Comparison of ENCODE assay signal across 8 cellular contexts in the genomic region with DNA sequence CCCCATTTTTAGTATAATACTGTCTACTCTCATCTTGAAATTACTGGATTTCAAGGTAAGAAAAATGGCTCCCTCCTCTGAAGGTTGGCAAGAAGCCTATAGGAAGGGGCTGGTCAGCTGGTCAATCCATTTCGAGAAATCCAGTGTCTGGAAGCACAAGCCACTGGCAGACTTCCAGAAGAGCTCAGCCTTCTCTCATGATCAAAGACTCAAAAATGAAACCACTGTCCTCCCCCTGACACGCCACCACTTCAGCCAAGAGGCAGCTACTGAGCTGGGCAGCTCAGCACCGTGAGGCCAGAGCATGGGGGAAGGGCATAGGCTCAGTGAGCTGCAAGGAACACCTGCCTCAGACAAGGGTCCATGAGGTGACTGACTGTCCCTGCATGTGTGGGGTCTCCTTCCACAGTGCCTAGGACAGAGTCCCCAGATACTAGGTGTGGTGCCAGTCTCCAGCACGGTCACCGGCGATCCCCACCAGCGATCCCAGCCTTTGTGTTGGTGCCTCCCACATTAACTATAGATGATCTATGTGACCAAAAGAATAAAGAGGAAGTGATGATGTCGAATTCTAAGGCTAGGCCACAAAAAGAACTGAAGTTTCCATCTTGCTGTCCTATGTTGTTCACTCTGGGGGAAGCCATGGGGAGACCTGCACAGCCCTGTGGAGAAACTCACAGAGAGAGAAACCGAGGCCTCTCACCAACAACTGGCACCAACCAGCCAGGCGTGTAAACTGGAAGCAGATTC.
DNase-seq lines count a peak whose midpoint lies in the region; ATAC-seq, FAIRE-seq and TF ChIP-seq lines count a peak whose summit lies in the region.

No MANE protein-coding gene starts in this region.

- no peaks in the 10 kb centered on the region for H3K9me2 ChIP-seq in MM.1S (replicated peaks; ENCODE audit: insufficient read depth, low read length)

- DNase-seq in adipocyte (ENCODE audit: low read depth) (peak; percentile 6), right cardiac atrium (peak; percentile 59 to 73 (median 71)), spleen (no peak), GM19239 (ENCODE audit: insufficient read length, low spot score) (no peak), WTC11 (ENCODE audit: low spot score) (no peak), MM.1S (no peak), mesenteric fat pad (ENCODE audit: low spot score) (no peak)

- CTCF ChIA-PET in WTC11 (lab: Charles Lee) = interaction anchor here (0.7 to 2.4 kb wide), 3 partner anchors 29 to 287 kb away, joined by 3 to 7 read pairs (median 3); no protein-coding TSS in a partner anchor

- H3K27me3 Mint-ChIP-seq in WTC11 (ENCODE audit: low read depth) = no peaks in the 10 kb centered on the region; the same call in 1 of the 2 replicates

- no peak overlapping the region for H3K4me3 Mint-ChIP-seq in WTC11

- H3K4me1 ChIP-seq in adipocyte (ENCODE audit: control insufficient read depth, insufficient read depth, low read length) (peaks cover 43% of the 10 kb centered on the region), right cardiac atrium (ENCODE audit: control insufficient read depth, insufficient read depth, low read length) (peaks cover 22% of the 10 kb centered on the region), spleen (peaks cover 0 to 27% (median 11%) of the 10 kb centered on the region in 6 donors), MM.1S (ENCODE audit: low read length) (no peaks in the 10 kb centered on the region)

- H3K4me2 ChIP-seq in MM.1S (ENCODE audit: low read depth, low read length) = no peak overlapping the region

- H3K36me3 ChIP-seq in adipocyte (ENCODE audit: control insufficient read depth, insufficient read depth, low read length, severe bottlenecking) (no peaks in the 10 kb centered on the region), spleen (no peaks in the 10 kb centered on the region), MM.1S (replicated peaks; ENCODE audit: insufficient read depth, low read length) (no peaks in the 10 kb centered on the region)

- H3K9ac ChIP-seq in adipocyte (ENCODE audit: low read length) (peak overlapping the region; percentile 35), MM.1S (ENCODE audit: low read length) (no peak overlapping the region)

- H4K20me1 ChIP-seq in MM.1S (ENCODE audit: insufficient read depth, low read length) = no peaks in the 10 kb centered on the region

- WGBS in right cardiac atrium = 66% methylated on average over 10 of the region's 10 CpGs
- whole genome bisulfite sequencing in spleen, 5 donors = 70 to 79% (median 75%) methylated on average over 9 to 10 of the region's 10 CpGs

- H3K9me3 ChIP-seq in adipocyte (ENCODE audit: control insufficient read depth, low read length) (no peaks in the 10 kb centered on the region), right cardiac atrium (ENCODE audit: control insufficient read depth, low read length) (no peaks in the 10 kb centered on the region), spleen (no peaks in the 10 kb centered on the region), MM.1S (replicated peaks; ENCODE audit: insufficient read depth, low read length) (no peaks in the 10 kb centered on the region)

- ATAC-seq in HG02678 (IDR thresholded peaks at IDR 0.05; ENCODE audit: unreplicated experiment) (peak; percentile 33), right cardiac atrium (peak; percentile 34 to 64), WTC11 (no peak)

- H3K36me3 Mint-ChIP-seq in WTC11 = no peaks in the 10 kb centered on the region

- no peaks in the 10 kb centered on the region for H3K9me3 Mint-ChIP-seq in WTC11

- FAIRE-seq in GM19239 (lab: Jason Lieb, UNC) = no peak

- intact Hi-C loops in right cardiac atrium (cut with DNase I) = no loop called here
- intact Hi-C loops in spleen (cut with DNase I; ENCODE audit: low total_unique reads) = no loop called here

- H3K79me2 ChIP-seq in MM.1S (ENCODE audit: low read length) = no peaks in the 10 kb centered on the region

- H3K4me1 Mint-ChIP-seq in WTC11 = peaks cover 24% of the 10 kb centered on the region

- H2AFZ ChIP-seq in MM.1S (ENCODE audit: low read length) = no peak overlapping the region

- no peaks in the 10 kb centered on the region for H3F3A ChIP-seq in MM.1S (ENCODE audit: insufficient read depth, low read length)

- POLR2A ChIA-PET in WTC11 (lab: Charles Lee) = interaction anchor here (0.6 kb wide), 1 partner anchor 17 kb away, joined by 3 read pairs; no protein-coding TSS in a partner anchor

- H3K4me3 ChIP-seq in adipocyte (ENCODE audit: low read length) (peak overlapping the region; percentile 19), right cardiac atrium (ENCODE audit: low read length) (no peak overlapping the region), spleen (no peak overlapping the region), MM.1S (ENCODE audit: low read length) (no peak overlapping the region)

- H3K27ac Mint-ChIP-seq in WTC11 = no peak overlapping the region

- TF ChIP-seq CTCF in spleen (IDR thresholded peaks at IDR 0.05 in 8 of 11, conservative IDR thresholded peaks at IDR 0.05 in 3 of 11) (no peak), WTC11 (IDR thresholded peaks at IDR 0.05) (no peak), MM.1S (IDR thresholded peaks at IDR 0.05; ENCODE audit: low read length) (no peak)

- peak overlapping the region; percentile 50 for H3K27ac ChIP-seq in right cardiac atrium (ENCODE audit: low read length)
- H3K27ac ChIP-seq in spleen = peak overlapping the region in 6 of 8 donors; percentile 7 to 63 (median 48)
- no peak overlapping the region for H3K27ac ChIP-seq in MM.1S (ENCODE audit: low read length)

- H3K27me3 ChIP-seq in adipocyte (replicated peaks; ENCODE audit: control insufficient read depth, insufficient read depth, low read length) (no peaks in the 10 kb centered on the region), right cardiac atrium (ENCODE audit: control insufficient read depth, insufficient read depth) (no peaks in the 10 kb centered on the region), spleen (replicated peaks in 1 of 7) (no peaks in the 10 kb centered on the region), MM.1S (replicated peaks; ENCODE audit: insufficient read depth, low read length) (no peaks in the 10 kb centered on the region)

- no peak for TF ChIP-seq POLR2A in spleen (IDR thresholded peaks at IDR 0.05)

TF ChIP-seq in WTC11, 78 proteins besides CTCF, POLR2A, EP300 and RAD21 (continues in another document):
- TF ChIP-seq, protein P1, sequence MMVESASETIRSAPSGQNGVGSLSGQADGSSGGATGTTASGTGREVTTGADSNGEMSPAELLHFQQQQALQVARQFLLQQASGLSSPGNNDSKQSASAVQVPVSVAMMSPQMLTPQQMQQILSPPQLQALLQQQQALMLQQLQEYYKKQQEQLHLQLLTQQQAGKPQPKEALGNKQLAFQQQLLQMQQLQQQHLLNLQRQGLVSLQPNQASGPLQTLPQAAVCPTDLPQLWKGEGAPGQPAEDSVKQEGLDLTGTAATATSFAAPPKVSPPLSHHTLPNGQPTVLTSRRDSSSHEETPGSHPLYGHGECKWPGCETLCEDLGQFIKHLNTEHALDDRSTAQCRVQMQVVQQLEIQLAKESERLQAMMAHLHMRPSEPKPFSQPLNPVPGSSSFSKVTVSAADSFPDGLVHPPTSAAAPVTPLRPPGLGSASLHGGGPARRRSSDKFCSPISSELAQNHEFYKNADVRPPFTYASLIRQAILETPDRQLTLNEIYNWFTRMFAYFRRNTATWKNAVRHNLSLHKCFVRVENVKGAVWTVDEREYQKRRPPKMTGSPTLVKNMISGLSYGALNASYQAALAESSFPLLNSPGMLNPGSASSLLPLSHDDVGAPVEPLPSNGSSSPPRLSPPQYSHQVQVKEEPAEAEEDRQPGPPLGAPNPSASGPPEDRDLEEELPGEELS (CRISPR knock-in tag; IDR thresholded peaks at IDR 0.05) = no peak
- TF ChIP-seq NFATC4 (CRISPR knock-in tag; IDR thresholded peaks at IDR 0.05) (no peak), OVOL2 (CRISPR knock-in tag; IDR thresholded peaks at IDR 0.05; ENCODE audit: borderline replicate concordance) (no peak), ZNF138 (CRISPR knock-in tag; conservative IDR thresholded peaks at IDR 0.05) (no peak), JUN (CRISPR knock-in tag; IDR thresholded peaks at IDR 0.05) (no peak), CREB1 (CRISPR knock-in tag; IDR thresholded peaks at IDR 0.05) (no peak), ATF1 (CRISPR knock-in tag; IDR thresholded peaks at IDR 0.05) (no peak), E2F5 (CRISPR knock-in tag; IDR thresholded peaks at IDR 0.05) (no peak)
- TF ChIP-seq, protein P2, sequence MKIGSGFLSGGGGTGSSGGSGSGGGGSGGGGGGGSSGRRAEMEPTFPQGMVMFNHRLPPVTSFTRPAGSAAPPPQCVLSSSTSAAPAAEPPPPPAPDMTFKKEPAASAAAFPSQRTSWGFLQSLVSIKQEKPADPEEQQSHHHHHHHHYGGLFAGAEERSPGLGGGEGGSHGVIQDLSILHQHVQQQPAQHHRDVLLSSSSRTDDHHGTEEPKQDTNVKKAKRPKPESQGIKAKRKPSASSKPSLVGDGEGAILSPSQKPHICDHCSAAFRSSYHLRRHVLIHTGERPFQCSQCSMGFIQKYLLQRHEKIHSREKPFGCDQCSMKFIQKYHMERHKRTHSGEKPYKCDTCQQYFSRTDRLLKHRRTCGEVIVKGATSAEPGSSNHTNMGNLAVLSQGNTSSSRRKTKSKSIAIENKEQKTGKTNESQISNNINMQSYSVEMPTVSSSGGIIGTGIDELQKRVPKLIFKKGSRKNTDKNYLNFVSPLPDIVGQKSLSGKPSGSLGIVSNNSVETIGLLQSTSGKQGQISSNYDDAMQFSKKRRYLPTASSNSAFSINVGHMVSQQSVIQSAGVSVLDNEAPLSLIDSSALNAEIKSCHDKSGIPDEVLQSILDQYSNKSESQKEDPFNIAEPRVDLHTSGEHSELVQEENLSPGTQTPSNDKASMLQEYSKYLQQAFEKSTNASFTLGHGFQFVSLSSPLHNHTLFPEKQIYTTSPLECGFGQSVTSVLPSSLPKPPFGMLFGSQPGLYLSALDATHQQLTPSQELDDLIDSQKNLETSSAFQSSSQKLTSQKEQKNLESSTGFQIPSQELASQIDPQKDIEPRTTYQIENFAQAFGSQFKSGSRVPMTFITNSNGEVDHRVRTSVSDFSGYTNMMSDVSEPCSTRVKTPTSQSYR (CRISPR knock-in tag; IDR thresholded peaks at IDR 0.05) = no peak

Comparison
In these comparisons a context has a peak if more than half of its experiments do, and no peak if none do; other contexts are left out.
1. DNase-seq: peak in adipocyte (single experiment) and right cardiac atrium (3 of 3); none in spleen (single experiment), GM19239 (single experiment), WTC11 (single experiment), MM.1S (single experiment) and mesenteric fat pad (single experiment).